ENCODE assay signal across 1 cellular context in the genomic region with DNA sequence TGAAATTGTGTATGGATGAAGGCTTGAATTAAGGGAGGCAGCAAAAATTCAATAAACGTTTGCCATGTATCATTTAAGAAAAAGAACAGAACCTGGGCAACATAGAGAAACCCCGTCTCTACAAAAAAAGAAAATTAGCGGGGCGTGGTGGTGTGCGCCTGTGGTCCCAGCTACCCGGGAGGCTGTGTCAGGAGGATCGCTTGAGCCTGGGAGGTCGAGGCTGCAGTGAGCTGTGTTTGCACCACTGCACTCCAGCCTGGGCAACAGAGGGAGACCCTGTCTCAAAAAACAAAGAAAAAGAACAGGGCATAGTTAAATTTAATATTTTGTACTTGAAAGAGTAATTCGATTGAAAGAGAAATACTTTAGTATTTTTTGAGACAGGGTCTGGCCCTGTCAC.
TF ChIP-seq lines count a peak whose summit lies in the region.

No MANE protein-coding gene starts in this region.

TF ChIP-seq in SK-N-SH, 30 proteins besides CTCF, POLR2A, EP300 and RAD21 (continued from another document):
- TF ChIP-seq, protein P1, sequence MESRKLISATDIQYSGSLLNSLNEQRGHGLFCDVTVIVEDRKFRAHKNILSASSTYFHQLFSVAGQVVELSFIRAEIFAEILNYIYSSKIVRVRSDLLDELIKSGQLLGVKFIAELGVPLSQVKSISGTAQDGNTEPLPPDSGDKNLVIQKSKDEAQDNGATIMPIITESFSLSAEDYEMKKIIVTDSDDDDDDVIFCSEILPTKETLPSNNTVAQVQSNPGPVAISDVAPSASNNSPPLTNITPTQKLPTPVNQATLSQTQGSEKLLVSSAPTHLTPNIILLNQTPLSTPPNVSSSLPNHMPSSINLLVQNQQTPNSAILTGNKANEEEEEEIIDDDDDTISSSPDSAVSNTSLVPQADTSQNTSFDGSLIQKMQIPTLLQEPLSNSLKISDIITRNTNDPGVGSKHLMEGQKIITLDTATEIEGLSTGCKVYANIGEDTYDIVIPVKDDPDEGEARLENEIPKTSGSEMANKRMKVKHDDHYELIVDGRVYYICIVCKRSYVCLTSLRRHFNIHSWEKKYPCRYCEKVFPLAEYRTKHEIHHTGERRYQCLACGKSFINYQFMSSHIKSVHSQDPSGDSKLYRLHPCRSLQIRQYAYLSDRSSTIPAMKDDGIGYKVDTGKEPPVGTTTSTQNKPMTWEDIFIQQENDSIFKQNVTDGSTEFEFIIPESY (IDR thresholded peaks at IDR 0.05; ENCODE audit: borderline replicate concordance, low read depth), result no peak
- TF ChIP-seq CHD2 (IDR thresholded peaks at IDR 0.05; ENCODE audit: low read length, partially characterized antibody) (no peak), GATA2 (CRISPR knock-in tag; IDR thresholded peaks at IDR 0.05) (no peak), POLR2AphosphoS5 (IDR thresholded peaks at IDR 0.05; ENCODE audit: low read depth, low read length) (no peak), FOXJ3 (CRISPR knock-in tag; IDR thresholded peaks at IDR 0.05) (no peak), SIN3A (IDR thresholded peaks at IDR 0.05; ENCODE audit: borderline replicate concordance, low read depth, low read length) (no peak), YY1 (IDR thresholded peaks at IDR 0.05; ENCODE audit: low read depth) (no peak), GABPA (IDR thresholded peaks at IDR 0.05; ENCODE audit: low read depth) (no peak), NFIC (IDR thresholded peaks at IDR 0.05; ENCODE audit: borderline replicate concordance) (no peak), RXRA (IDR thresholded peaks at IDR 0.05; ENCODE audit: borderline replicate concordance, low read depth) (no peak), SMC3 (IDR thresholded peaks at IDR 0.05; ENCODE audit: low read depth, low read length) (no peak)
- TF ChIP-seq, protein P2, sequence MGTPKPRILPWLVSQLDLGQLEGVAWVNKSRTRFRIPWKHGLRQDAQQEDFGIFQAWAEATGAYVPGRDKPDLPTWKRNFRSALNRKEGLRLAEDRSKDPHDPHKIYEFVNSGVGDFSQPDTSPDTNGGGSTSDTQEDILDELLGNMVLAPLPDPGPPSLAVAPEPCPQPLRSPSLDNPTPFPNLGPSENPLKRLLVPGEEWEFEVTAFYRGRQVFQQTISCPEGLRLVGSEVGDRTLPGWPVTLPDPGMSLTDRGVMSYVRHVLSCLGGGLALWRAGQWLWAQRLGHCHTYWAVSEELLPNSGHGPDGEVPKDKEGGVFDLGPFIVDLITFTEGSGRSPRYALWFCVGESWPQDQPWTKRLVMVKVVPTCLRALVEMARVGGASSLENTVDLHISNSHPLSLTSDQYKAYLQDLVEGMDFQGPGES (IDR thresholded peaks at IDR 0.05; ENCODE audit: low read depth, low read length), result no peak
- TF ChIP-seq, protein P3, sequence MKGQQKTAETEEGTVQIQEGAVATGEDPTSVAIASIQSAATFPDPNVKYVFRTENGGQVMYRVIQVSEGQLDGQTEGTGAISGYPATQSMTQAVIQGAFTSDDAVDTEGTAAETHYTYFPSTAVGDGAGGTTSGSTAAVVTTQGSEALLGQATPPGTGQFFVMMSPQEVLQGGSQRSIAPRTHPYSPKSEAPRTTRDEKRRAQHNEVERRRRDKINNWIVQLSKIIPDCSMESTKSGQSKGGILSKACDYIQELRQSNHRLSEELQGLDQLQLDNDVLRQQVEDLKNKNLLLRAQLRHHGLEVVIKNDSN (IDR thresholded peaks at IDR 0.05; ENCODE audit: borderline replicate concordance, low read depth), result no peak
- TF ChIP-seq, protein P4, sequence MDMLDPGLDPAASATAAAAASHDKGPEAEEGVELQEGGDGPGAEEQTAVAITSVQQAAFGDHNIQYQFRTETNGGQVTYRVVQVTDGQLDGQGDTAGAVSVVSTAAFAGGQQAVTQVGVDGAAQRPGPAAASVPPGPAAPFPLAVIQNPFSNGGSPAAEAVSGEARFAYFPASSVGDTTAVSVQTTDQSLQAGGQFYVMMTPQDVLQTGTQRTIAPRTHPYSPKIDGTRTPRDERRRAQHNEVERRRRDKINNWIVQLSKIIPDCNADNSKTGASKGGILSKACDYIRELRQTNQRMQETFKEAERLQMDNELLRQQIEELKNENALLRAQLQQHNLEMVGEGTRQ (IDR thresholded peaks at IDR 0.05; ENCODE audit: borderline replicate concordance, low read depth, low read length), result no peak
- TF ChIP-seq, protein P5, sequence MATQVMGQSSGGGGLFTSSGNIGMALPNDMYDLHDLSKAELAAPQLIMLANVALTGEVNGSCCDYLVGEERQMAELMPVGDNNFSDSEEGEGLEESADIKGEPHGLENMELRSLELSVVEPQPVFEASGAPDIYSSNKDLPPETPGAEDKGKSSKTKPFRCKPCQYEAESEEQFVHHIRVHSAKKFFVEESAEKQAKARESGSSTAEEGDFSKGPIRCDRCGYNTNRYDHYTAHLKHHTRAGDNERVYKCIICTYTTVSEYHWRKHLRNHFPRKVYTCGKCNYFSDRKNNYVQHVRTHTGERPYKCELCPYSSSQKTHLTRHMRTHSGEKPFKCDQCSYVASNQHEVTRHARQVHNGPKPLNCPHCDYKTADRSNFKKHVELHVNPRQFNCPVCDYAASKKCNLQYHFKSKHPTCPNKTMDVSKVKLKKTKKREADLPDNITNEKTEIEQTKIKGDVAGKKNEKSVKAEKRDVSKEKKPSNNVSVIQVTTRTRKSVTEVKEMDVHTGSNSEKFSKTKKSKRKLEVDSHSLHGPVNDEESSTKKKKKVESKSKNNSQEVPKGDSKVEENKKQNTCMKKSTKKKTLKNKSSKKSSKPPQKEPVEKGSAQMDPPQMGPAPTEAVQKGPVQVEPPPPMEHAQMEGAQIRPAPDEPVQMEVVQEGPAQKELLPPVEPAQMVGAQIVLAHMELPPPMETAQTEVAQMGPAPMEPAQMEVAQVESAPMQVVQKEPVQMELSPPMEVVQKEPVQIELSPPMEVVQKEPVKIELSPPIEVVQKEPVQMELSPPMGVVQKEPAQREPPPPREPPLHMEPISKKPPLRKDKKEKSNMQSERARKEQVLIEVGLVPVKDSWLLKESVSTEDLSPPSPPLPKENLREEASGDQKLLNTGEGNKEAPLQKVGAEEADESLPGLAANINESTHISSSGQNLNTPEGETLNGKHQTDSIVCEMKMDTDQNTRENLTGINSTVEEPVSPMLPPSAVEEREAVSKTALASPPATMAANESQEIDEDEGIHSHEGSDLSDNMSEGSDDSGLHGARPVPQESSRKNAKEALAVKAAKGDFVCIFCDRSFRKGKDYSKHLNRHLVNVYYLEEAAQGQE (IDR thresholded peaks at IDR 0.05; ENCODE audit: low read depth, low read length), result no peak
